ENCODE assay signal across 9 cellular contexts in the genomic region with DNA sequence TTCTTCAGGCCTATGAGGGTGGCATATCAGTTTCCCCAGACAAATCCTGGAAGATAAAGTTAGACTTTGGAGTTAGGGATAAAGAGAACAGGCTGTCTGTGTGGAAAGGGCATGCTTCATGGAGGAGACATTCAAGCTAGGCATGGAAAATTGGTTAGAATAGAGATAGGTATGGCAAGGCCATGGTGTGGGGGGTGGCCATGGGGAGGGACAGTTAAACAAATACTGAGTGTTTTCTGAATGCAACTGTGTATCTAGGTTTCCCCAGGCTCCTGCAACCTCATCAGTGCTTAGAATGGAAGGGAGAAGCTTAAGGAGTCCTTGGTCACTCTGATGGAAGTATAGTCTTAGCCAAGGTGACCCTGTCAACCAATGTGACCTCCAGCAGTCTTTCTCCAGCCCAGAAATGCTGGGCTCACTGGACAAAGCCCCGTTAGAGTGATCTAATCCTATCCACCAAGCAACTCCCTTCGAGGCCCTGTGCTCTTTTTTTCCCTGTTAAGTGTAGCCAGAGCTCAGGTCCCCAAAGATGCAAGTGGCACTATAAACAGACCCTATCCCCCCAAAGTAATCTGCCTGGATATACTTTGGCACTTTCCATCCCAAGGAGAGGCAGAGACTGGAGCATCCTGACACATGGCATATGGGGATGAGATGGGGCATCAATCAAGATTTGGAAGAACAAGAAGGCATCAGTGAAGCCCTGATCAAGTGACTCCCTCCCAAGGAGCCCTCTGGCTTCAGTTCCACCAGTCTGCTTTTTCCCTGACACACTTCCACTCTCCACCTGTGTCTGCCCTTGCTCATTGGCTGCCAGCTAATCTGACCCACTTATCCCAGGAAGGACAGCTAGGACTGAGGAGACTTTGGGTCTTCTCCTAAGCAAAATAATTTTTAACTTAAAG. TPM values are rescaled to one million over a fixed set of nuclear protein-coding genes. Genes with fewer than 3 reads are reported as not detected.
DNase-seq lines count a peak whose midpoint lies in the region; ATAC-seq and TF ChIP-seq lines count a peak whose summit lies in the region.
"Had no signal": no experiment of that assay in that cellular context is flagged by ENCODE, and none has a peak within 500 bp of the region (broad histone marks: within the 10 kb centered on the region; RNA-seq: fewer than 3 reads in every experiment).

No MANE protein-coding gene starts in this region.

- H3K27ac Mint-ChIP-seq in activated naive CD4-positive, alpha-beta T cell treated with anti-CD3 and anti-CD28 coated beads for 36 hours, result peak overlapping the region; percentile 81
- peak overlapping the region; percentile 55 to 68 for H3K27ac Mint-ChIP-seq in T-cell

- H3K27me3 ChIP-seq in esophagus squamous epithelium, result no peaks in the 10 kb centered on the region
- H3K27me3 ChIP-seq in thoracic aorta (replicated peaks; ENCODE audit: insufficient read depth), result no peaks in the 10 kb centered on the region

- H3K4me3 ChIP-seq in esophagus squamous epithelium, result peak overlapping the region in 1 of 4 donors; percentile 39
- H3K4me3 ChIP-seq in thoracic aorta, result peak overlapping the region; percentile 44

- H3K9me3 ChIP-seq in esophagus squamous epithelium, result no peaks in the 10 kb centered on the region
- no peaks in the 10 kb centered on the region for H3K9me3 ChIP-seq in thoracic aorta

- no peaks in the 10 kb centered on the region for H3K9me3 Mint-ChIP-seq in activated naive CD4-positive, alpha-beta T cell treated with anti-CD3 and anti-CD28 coated beads for 36 hours
- H3K9me3 Mint-ChIP-seq in T-cell, result no peaks in the 10 kb centered on the region
- H3K9me3 Mint-ChIP-seq: naive B cell had no signal

- no peak for DNase-seq in activated naive CD4-positive, alpha-beta T cell treated with anti-CD3 and anti-CD28 coated beads for 36 hours
- DNase-seq in activated naive CD4-positive, alpha-beta T cell (lab: John Stamatoyannopoulos, UW), result no peak
- DNase-seq in T-cell, result no peak
- no peak for DNase-seq in esophagus squamous epithelium (lab: John Stamatoyannopoulos, UW)
- no peak for DNase-seq in thoracic aorta (ENCODE audit: low spot score)
- DNase-seq in NCI-H187 treated with DMSO at 0.1 percent for 48 hours (lab: John Stamatoyannopoulos, UW), result no peak
- DNase-seq in NCI-H524 (lab: John Stamatoyannopoulos, UW), result no peak
- no peak for DNase-seq in left ventricle myocardium superior
- DNase-seq: naive B cell had no signal

- POLR2A ChIA-PET in T-cell (lab: Charles Lee), result no interaction called here

- peaks cover 16 to 38% (median 23%) of the 10 kb centered on the region in 3 donors for H3K4me1 ChIP-seq in esophagus squamous epithelium
- peaks cover 16 to 27% of the 10 kb centered on the region in 2 donors for H3K4me1 ChIP-seq in thoracic aorta (ENCODE audit: control insufficient read depth in 1 of 2, low read depth in 2 of 2)

- CTCF ChIA-PET in activated naive CD4-positive, alpha-beta T cell treated with anti-CD3 and anti-CD28 coated beads for 36 hours (lab: Charles Lee), result interaction anchor here (6.4 kb wide), 1 partner anchor 11 kb away, joined by 36 read pairs; no protein-coding TSS in a partner anchor
- CTCF ChIA-PET in T-cell (lab: Charles Lee), result no interaction called here

- H3K27ac ChIP-seq in esophagus squamous epithelium (peak overlapping the region; percentile 64 to 83 (median 80)), thoracic aorta (peak overlapping the region; percentile 36 to 75)

- peaks cover 47% of the 10 kb centered on the region for H3K4me1 Mint-ChIP-seq in activated naive CD4-positive, alpha-beta T cell treated with anti-CD3 and anti-CD28 coated beads for 36 hours (ENCODE audit: low read depth)
- peaks cover 27 to 38% (median 27%) of the 10 kb centered on the region in 3 donors for H3K4me1 Mint-ChIP-seq in T-cell

- no peaks in the 10 kb centered on the region for H3K27me3 Mint-ChIP-seq in activated naive CD4-positive, alpha-beta T cell treated with anti-CD3 and anti-CD28 coated beads for 36 hours (ENCODE audit: low read depth)
- H3K27me3 Mint-ChIP-seq in T-cell, result no peaks in the 10 kb centered on the region
- H3K27me3 Mint-ChIP-seq: naive B cell had no signal

- TF ChIP-seq CTCF in esophagus squamous epithelium (IDR thresholded peaks at IDR 0.05) (no peak), thoracic aorta (IDR thresholded peaks at IDR 0.05) (no peak)

- ATAC-seq in T-cell (replicated peaks in 1 of 4), result no peak
- ATAC-seq in thoracic aorta (ENCODE audit: insufficient number of reproducible peaks, low FRiP score, low read depth), result no peak
- ATAC-seq in left ventricle myocardium superior, result no peak

- intact Hi-C loops in activated naive CD4-positive, alpha-beta T cell treated with anti-CD3 and anti-CD28 coated beads for 36 hours (cut with micrococcal nuclease), result loop anchor here (1.0 kb wide), 2 partner anchors 8 to 31 kb away; no protein-coding TSS in a partner anchor
- intact Hi-C loops in esophagus squamous epithelium (cut with DNase I), result no loop called here
- intact Hi-C loops in left ventricle myocardium superior (cut with micrococcal nuclease), result no loop called here

- no peak for TF ChIP-seq POLR2A in esophagus squamous epithelium (IDR thresholded peaks at IDR 0.05)

- H3K4me3 Mint-ChIP-seq in activated naive CD4-positive, alpha-beta T cell treated with anti-CD3 and anti-CD28 coated beads for 36 hours, result peak overlapping the region; percentile 67
- H3K4me3 Mint-ChIP-seq in T-cell, result no peak overlapping the region
- H3K4me3 Mint-ChIP-seq: naive B cell had no signal

- H3K36me3 ChIP-seq in esophagus squamous epithelium (peaks cover 0 to 32% (median 4%) of the 10 kb centered on the region in 3 donors), thoracic aorta (peaks cover 14% of the 10 kb centered on the region)

- H3K36me3 Mint-ChIP-seq in activated naive CD4-positive, alpha-beta T cell treated with anti-CD3 and anti-CD28 coated beads for 36 hours (ENCODE audit: low read depth), result peaks cover 5% of the 10 kb centered on the region
- peaks cover 4% of the 10 kb centered on the region for H3K36me3 Mint-ChIP-seq in T-cell

- 72 to 100% methylated on average over 2 of the region's 2 CpGs for WGBS in esophagus squamous epithelium, 2 donors

RNA-seq across cellular contexts. Expression of gene PKM, which starts 5.6 kb away (rescaled TPM):
- 1,000 to 10,000 TPM; 1,794 to 1,797 TPM for total RNA-seq in activated naive CD4-positive, alpha-beta T cell treated with anti-CD3 and anti-CD28 coated beads for 36 hours
- 100 to 1,000 TPM; 293 to 412 (median 370) TPM for total RNA-seq in T-cell
- total RNA-seq in esophagus squamous epithelium, result 1,000 to 10,000 TPM in 2 of 4 donors, 100 to 1,000 TPM in 2; 504 to 1,134 (median 964) TPM
- total RNA-seq in thoracic aorta, result 100 to 1,000 TPM; 515 to 544 TPM
- 1,059 TPM for total RNA-seq in left ventricle myocardium superior

RNA-seq across cellular contexts. Expression of gene PARP6, which starts 35.7 kb away (rescaled TPM):
- total RNA-seq in activated naive CD4-positive, alpha-beta T cell treated with anti-CD3 and anti-CD28 coated beads for 36 hours, result 10 to 100 TPM; 38.8 to 44.7 TPM
- total RNA-seq in T-cell, result 100 to 1,000 TPM in 3 of 5 donors, 10 to 100 TPM in 2; 94.4 to 132 (median 101) TPM
- 10 to 100 TPM; 12.2 to 62.2 (median 31.6) TPM for total RNA-seq in esophagus squamous epithelium
- 10 to 100 TPM; 44.0 to 49.9 TPM for total RNA-seq in thoracic aorta
- 49.6 TPM for total RNA-seq in left ventricle myocardium superior

RNA-seq across cellular contexts. Expression of gene GRAMD2A, which starts 39.0 kb away (rescaled TPM):
- not detected for total RNA-seq in activated naive CD4-positive, alpha-beta T cell treated with anti-CD3 and anti-CD28 coated beads for 36 hours
- total RNA-seq in T-cell (not detected), esophagus squamous epithelium (1 to 10 TPM; 1.2 to 8.0 (median 3.7) TPM), thoracic aorta (under 1 TPM in 1 of 2 donors, not detected in 1; 0.85 TPM), left ventricle myocardium superior (not detected)
